ENCODE assay signal across 8 cellular contexts in the genomic region with DNA sequence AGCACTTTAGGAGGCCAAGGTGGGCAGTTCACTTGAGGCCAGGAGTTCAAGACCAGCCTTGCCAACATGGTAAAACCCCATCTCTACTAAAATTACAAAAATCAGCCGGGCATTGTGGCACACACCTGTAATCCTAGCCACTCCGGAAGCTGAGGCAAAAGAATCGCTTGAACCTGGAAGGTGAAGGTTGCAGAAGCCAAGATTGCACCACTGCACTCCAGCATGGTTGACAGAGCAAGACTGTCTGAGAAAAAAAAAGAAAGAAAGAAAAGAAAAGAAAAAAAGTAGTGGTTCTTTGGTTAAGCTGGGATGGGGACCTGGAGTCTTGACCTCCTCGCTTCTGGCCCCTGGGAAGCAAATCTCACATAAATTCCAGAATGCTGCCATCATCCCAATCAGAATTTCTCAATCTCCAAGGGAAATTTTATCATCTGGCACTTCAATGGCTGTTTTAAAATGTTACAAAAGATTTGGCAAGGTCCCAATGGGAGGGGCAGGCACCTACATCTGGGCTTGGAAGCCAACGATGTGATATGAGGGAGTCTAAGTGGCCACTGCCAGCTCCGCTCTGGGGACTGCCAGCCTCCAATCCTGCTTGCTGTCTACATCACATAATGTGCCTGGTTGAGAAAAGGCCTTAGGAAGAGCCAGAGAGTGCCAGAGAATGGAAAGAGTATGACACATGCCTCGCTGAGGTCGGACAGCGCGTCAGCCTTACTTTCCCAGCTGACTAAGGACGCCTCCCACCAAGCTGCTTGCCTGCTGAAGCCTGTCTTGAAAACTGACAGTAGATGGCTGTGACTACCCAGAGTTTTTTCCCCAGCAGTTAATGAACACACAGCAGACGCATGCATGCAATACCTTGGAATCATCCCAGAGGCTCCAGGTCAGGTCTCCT. TPM values are rescaled to one million over a fixed set of nuclear protein-coding genes. Genes with fewer than 3 reads are reported as not detected.
DNase-seq lines count a peak whose midpoint lies in the region; ATAC-seq and TF ChIP-seq lines count a peak whose summit lies in the region.

No MANE protein-coding gene starts in this region.

- DNase-seq in HT1080 (ENCODE audit: low read depth): peak; percentile 95
- peak; percentile 99 for DNase-seq in kidney tubule cell (ENCODE audit: low spot score)
- DNase-seq in suprapubic skin (ENCODE audit: low spot score in 2 of 2): peak; percentile 82 to 85
- DNase-seq in KBM-7: no peak
- DNase-seq in MM.1S: no peak

- H3K4me3 ChIP-seq in suprapubic skin: no peak overlapping the region
- no peak overlapping the region for H3K4me3 ChIP-seq in MM.1S (ENCODE audit: low read length)

- peak overlapping the region; percentile 26 for H3K27ac ChIP-seq in angular gyrus (ENCODE audit: low read depth, low read length)
- H3K27ac ChIP-seq in suprapubic skin: peak overlapping the region; percentile 79
- H3K27ac ChIP-seq in MM.1S (ENCODE audit: low read length): no peak overlapping the region

- H2AFZ ChIP-seq in MM.1S (ENCODE audit: low read length): no peak overlapping the region

- H4K20me1 ChIP-seq in MM.1S (ENCODE audit: insufficient read depth, low read length): no peaks in the 10 kb centered on the region

- no peak overlapping the region for H3K9ac ChIP-seq in MM.1S (ENCODE audit: low read length)

- TF ChIP-seq EP300 in suprapubic skin (IDR thresholded peaks at IDR 0.05): no peak

- H3K4me1 ChIP-seq in suprapubic skin (peaks cover 28% of the 10 kb centered on the region), MM.1S (ENCODE audit: low read length) (no peaks in the 10 kb centered on the region)

- TF ChIP-seq CTCF in suprapubic skin (IDR thresholded peaks at IDR 0.05) (no peak), MM.1S (IDR thresholded peaks at IDR 0.05; ENCODE audit: low read length) (no peak)

- in situ Hi-C loops in KBM-7 (cut with MboI; ENCODE audit: low pct_unique_long_range_greater_than_20kb, low sequenced_read_pairs): no loop called here

- H3F3A ChIP-seq in MM.1S (ENCODE audit: insufficient read depth, low read length): no peaks in the 10 kb centered on the region

- H3K79me2 ChIP-seq in MM.1S (ENCODE audit: low read length): no peaks in the 10 kb centered on the region

- H3K9me3 ChIP-seq in suprapubic skin (no peaks in the 10 kb centered on the region), MM.1S (replicated peaks; ENCODE audit: insufficient read depth, low read length) (no peaks in the 10 kb centered on the region)

- H3K27me3 ChIP-seq in suprapubic skin: no peaks in the 10 kb centered on the region
- H3K27me3 ChIP-seq in MM.1S (replicated peaks; ENCODE audit: insufficient read depth, low read length): no peaks in the 10 kb centered on the region

- no peak for TF ChIP-seq POLR2A in suprapubic skin (IDR thresholded peaks at IDR 0.05)

- no peak overlapping the region for H3K4me2 ChIP-seq in MM.1S (ENCODE audit: low read depth, low read length)

- no peak for ATAC-seq in HG03045 (IDR thresholded peaks at IDR 0.05; ENCODE audit: unreplicated experiment)
- ATAC-seq in GM18520 (IDR thresholded peaks at IDR 0.05; ENCODE audit: unreplicated experiment): no peak

- H3K9me2 ChIP-seq in MM.1S (replicated peaks; ENCODE audit: insufficient read depth, low read length): no peaks in the 10 kb centered on the region

- 33% methylated on average over 12 of the region's 12 CpGs for WGBS in suprapubic skin

- no peaks in the 10 kb centered on the region for H3K36me3 ChIP-seq in suprapubic skin
- H3K36me3 ChIP-seq in MM.1S (replicated peaks; ENCODE audit: insufficient read depth, low read length): no peaks in the 10 kb centered on the region

RNA-seq across cellular contexts. Expression of gene SRP9, which starts 42.1 kb away (rescaled TPM):
- 217 and 241 TPM in 2 replicates for total RNA-seq in HT1080 (2014; rRNA removed; shearing (Covaris generic))
- 421 and 485 TPM in 2 replicates for polyA plus RNA-seq in HT1080 (2015; cell fraction: cytosol; rRNA removed)
- 190 and 212 TPM in 2 replicates for polyA plus RNA-seq in HT1080 (2015; cell fraction: nucleus; rRNA removed)
- total RNA-seq in suprapubic skin: 100 to 1,000 TPM; 139 to 162 (median 144) TPM

Comparison
In these comparisons a context has a peak if more than half of its experiments do, and no peak if none do; other contexts are left out.
1. DNase-seq: peak in HT1080 (single experiment), kidney tubule cell (single experiment) and suprapubic skin (2 of 2); none in KBM-7 (single experiment) and MM.1S (single experiment).